In genomic region chr11:132790466-132790865, GRCh38 we compare ENCODE assay signal across 23 cellular contexts.
"Had no signal": no experiment of that assay in that cellular context is flagged by ENCODE, and none has a peak within 500 bp of the region (broad histone marks: within the 10 kb centered on the region; RNA-seq: fewer than 3 reads in every experiment).

No MANE protein-coding gene starts in this region.

- H3K9ac ChIP-seq: KMS-11 had no signal

- H3K9me3 ChIP-seq: SJSA1 had no signal

- H3K27me3 Mint-ChIP-seq: IgD-negative memory B cell had no signal

- H3K4me3 Mint-ChIP-seq: IgD-negative memory B cell had no signal

- H3K27me3 ChIP-seq: SJSA1 had no signal

- H3K27ac ChIP-seq: HL-60, KMS-11, SJSA1, SK-N-MC had no signal

- DNase-seq: Kasumi-1, MM.1S, NCI-H1092 treated with DMSO at 0.1 percent for 48 hours, NCI-H1436, NCI-H187, NCI-H2029, NCI-H2081 treated with DMSO at 0.1 percent for 48 hours, NCI-H2171, NCI-H226, NCI-H446, NCI-H510A, NCI-H524 treated with DMSO at 0.1 percent for 48 hours, NCI-H69, NCI-H774, Right ventricle myocardium superior, RPMI8226, SIG-M5 had no signal

- H3K36me3 ChIP-seq: SJSA1 had no signal

- H3K4me1 ChIP-seq: SJSA1 had no signal

- H3K4me3 ChIP-seq: K562, SJSA1, SK-N-MC had no signal

- H3K4me2 ChIP-seq: KMS-11 had no signal

- H3K4me1 Mint-ChIP-seq: IgD-negative memory B cell had no signal

- ATAC-seq: K562 had no signal

- H3K36me3 Mint-ChIP-seq: IgD-negative memory B cell had no signal
